ENCODE assay signal across 1 cellular context in the genomic region with DNA sequence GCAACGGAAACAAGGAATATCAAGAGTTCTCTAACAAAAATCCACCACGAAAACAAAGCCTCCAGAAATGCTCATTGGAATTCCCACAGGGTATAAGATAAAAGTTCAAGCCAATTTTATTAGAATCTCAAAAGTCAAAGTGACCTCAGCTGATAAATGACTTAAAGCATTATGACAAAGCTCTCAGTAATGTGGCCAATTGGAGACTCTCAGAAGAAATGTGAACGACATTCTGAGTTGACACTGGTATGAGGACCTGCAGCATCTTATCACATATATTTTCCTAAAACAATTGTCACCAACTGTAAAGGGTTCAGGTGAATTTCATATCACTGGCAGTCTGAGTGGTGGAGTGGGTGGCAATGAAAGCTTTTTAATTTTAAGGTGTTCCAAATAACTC.
TF ChIP-seq lines count a peak whose summit lies in the region.

No MANE protein-coding gene starts in this region.

TF ChIP-seq in K562, 482 proteins besides CTCF, POLR2A, EP300 and RAD21 (continued from another document):
- TF ChIP-seq, protein P1, sequence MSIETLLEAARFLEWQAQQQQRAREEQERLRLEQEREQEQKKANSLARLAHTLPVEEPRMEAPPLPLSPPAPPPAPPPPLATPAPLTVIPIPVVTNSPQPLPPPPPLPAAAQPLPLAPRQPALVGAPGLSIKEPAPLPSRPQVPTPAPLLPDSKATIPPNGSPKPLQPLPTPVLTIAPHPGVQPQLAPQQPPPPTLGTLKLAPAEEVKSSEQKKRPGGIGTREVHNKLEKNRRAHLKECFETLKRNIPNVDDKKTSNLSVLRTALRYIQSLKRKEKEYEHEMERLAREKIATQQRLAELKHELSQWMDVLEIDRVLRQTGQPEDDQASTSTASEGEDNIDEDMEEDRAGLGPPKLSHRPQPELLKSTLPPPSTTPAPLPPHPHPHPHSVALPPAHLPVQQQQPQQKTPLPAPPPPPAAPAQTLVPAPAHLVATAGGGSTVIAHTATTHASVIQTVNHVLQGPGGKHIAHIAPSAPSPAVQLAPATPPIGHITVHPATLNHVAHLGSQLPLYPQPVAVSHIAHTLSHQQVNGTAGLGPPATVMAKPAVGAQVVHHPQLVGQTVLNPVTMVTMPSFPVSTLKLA (conservative IDR thresholded peaks at IDR 0.05) = no peak
- TF ChIP-seq ZNF780A (CRISPR knock-in tag; IDR thresholded peaks at IDR 0.05) (no peak), FOSL1 (tag; conservative IDR thresholded peaks at IDR 0.05) (no peak), GABPB1 (CRISPR knock-in tag; IDR thresholded peaks at IDR 0.05) (no peak), FOXA3 (CRISPR knock-in tag; conservative IDR thresholded peaks at IDR 0.05 in 1 of 2, IDR thresholded peaks at IDR 0.05 in 1 of 2) (no peak)
- TF ChIP-seq, protein P2, sequence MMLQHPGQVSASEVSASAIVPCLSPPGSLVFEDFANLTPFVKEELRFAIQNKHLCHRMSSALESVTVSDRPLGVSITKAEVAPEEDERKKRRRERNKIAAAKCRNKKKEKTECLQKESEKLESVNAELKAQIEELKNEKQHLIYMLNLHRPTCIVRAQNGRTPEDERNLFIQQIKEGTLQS (IDR thresholded peaks at IDR 0.05) = no peak
- TF ChIP-seq, protein P2 (CRISPR knock-in tag; conservative IDR thresholded peaks at IDR 0.05) = no peak
- TF ChIP-seq, protein P3, sequence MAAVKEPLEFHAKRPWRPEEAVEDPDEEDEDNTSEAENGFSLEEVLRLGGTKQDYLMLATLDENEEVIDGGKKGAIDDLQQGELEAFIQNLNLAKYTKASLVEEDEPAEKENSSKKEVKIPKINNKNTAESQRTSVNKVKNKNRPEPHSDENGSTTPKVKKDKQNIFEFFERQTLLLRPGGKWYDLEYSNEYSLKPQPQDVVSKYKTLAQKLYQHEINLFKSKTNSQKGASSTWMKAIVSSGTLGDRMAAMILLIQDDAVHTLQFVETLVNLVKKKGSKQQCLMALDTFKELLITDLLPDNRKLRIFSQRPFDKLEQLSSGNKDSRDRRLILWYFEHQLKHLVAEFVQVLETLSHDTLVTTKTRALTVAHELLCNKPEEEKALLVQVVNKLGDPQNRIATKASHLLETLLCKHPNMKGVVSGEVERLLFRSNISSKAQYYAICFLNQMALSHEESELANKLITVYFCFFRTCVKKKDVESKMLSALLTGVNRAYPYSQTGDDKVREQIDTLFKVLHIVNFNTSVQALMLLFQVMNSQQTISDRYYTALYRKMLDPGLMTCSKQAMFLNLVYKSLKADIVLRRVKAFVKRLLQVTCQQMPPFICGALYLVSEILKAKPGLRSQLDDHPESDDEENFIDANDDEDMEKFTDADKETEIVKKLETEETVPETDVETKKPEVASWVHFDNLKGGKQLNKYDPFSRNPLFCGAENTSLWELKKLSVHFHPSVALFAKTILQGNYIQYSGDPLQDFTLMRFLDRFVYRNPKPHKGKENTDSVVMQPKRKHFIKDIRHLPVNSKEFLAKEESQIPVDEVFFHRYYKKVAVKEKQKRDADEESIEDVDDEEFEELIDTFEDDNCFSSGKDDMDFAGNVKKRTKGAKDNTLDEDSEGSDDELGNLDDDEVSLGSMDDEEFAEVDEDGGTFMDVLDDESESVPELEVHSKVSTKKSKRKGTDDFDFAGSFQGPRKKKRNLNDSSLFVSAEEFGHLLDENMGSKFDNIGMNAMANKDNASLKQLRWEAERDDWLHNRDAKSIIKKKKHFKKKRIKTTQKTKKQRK (IDR thresholded peaks at IDR 0.05; ENCODE audit: borderline replicate concordance, low read depth, low read length) = no peak
- TF ChIP-seq, protein P4, sequence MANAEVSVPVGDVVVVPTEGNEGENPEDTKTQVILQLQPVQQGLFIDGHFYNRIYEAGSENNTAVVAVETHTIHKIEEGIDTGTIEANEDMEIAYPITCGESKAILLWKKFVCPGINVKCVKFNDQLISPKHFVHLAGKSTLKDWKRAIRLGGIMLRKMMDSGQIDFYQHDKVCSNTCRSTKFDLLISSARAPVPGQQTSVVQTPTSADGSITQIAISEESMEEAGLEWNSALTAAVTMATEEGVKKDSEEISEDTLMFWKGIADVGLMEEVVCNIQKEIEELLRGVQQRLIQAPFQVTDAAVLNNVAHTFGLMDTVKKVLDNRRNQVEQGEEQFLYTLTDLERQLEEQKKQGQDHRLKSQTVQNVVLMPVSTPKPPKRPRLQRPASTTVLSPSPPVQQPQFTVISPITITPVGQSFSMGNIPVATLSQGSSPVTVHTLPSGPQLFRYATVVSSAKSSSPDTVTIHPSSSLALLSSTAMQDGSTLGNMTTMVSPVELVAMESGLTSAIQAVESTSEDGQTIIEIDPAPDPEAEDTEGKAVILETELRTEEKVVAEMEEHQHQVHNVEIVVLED (CRISPR knock-in tag; IDR thresholded peaks at IDR 0.05) = no peak
TF ChIP-seq in K562: peak in this region for 0.
